ENCODE assay signal across 8 cellular contexts in genomic region chr2:85318222-85319182, GRCh38. TPM values are rescaled to one million over a fixed set of nuclear protein-coding genes. Genes with fewer than 3 reads are reported as not detected.
DNase-seq lines count a peak whose midpoint lies in the region; ATAC-seq and TF ChIP-seq lines count a peak whose summit lies in the region.

No MANE protein-coding gene starts in this region.

- no peaks in the 10 kb centered on the region for H3K9me3 Mint-ChIP-seq in activated T-helper 2 cell treated with anti-CD3 and anti-CD28 coated beads, Interferon-gamma antibody, Interleukin-2, Interleukin-4, amounts not matched to agents 10 μg/mL and 5 μg/mL and 100 μg/mL, durations not matched to agents 14 hours and 24 hours and 36 hours
- H3K9me3 Mint-ChIP-seq in mesothelial cell of epicardium (no peaks in the 10 kb centered on the region), endothelial cell (ENCODE audit: unreplicated experiment) (no peaks in the 10 kb centered on the region)

- intact Hi-C loops in activated T-helper 2 cell treated with anti-CD3 and anti-CD28 coated beads, Interferon-gamma antibody, Interleukin-2, Interleukin-4, amounts not matched to agents 10 μg/mL and 5 μg/mL and 100 μg/mL, durations not matched to agents 14 hours and 24 hours and 36 hours (cut with micrococcal nuclease), result no loop called here

- H3K4me3 Mint-ChIP-seq in activated T-helper 2 cell treated with anti-CD3 and anti-CD28 coated beads, Interferon-gamma antibody, Interleukin-2, Interleukin-4, amounts not matched to agents 10 μg/mL and 5 μg/mL and 100 μg/mL, durations not matched to agents 14 hours and 24 hours and 36 hours (ENCODE audit: low read depth), result no peak overlapping the region
- H3K4me3 Mint-ChIP-seq in mesothelial cell of epicardium (no peak overlapping the region), endothelial cell (ENCODE audit: unreplicated experiment) (no peak overlapping the region)

- peak overlapping the region; percentile 65 for H3K27ac Mint-ChIP-seq in activated T-helper 2 cell treated with anti-CD3 and anti-CD28 coated beads, Interferon-gamma antibody, Interleukin-2, Interleukin-4, amounts not matched to agents 10 μg/mL and 5 μg/mL and 100 μg/mL, durations not matched to agents 14 hours and 24 hours and 36 hours
- H3K27ac Mint-ChIP-seq in mesothelial cell of epicardium (peak overlapping the region; percentile 91), endothelial cell (ENCODE audit: unreplicated experiment) (no peak overlapping the region)

- H3K27me3 Mint-ChIP-seq in activated T-helper 2 cell treated with anti-CD3 and anti-CD28 coated beads, Interferon-gamma antibody, Interleukin-2, Interleukin-4, amounts not matched to agents 10 μg/mL and 5 μg/mL and 100 μg/mL, durations not matched to agents 14 hours and 24 hours and 36 hours (ENCODE audit: low read depth), result no peaks in the 10 kb centered on the region
- H3K27me3 Mint-ChIP-seq in mesothelial cell of epicardium (ENCODE audit: low read depth) (no peaks in the 10 kb centered on the region), endothelial cell (ENCODE audit: unreplicated experiment) (peaks cover 15% of the 10 kb centered on the region)

- H3K36me3 Mint-ChIP-seq in activated T-helper 2 cell treated with anti-CD3 and anti-CD28 coated beads, Interferon-gamma antibody, Interleukin-2, Interleukin-4, amounts not matched to agents 10 μg/mL and 5 μg/mL and 100 μg/mL, durations not matched to agents 14 hours and 24 hours and 36 hours (ENCODE audit: low read depth), result peaks cover 81% of the 10 kb centered on the region
- peaks cover 46% of the 10 kb centered on the region for H3K36me3 Mint-ChIP-seq in mesothelial cell of epicardium
- peaks cover 53% of the 10 kb centered on the region for H3K36me3 Mint-ChIP-seq in endothelial cell (ENCODE audit: low read depth, unreplicated experiment)

- peaks cover 44% of the 10 kb centered on the region for H3K4me1 Mint-ChIP-seq in activated T-helper 2 cell treated with anti-CD3 and anti-CD28 coated beads, Interferon-gamma antibody, Interleukin-2, Interleukin-4, amounts not matched to agents 10 μg/mL and 5 μg/mL and 100 μg/mL, durations not matched to agents 14 hours and 24 hours and 36 hours (ENCODE audit: low read depth)
- H3K4me1 Mint-ChIP-seq in mesothelial cell of epicardium, result peaks cover 6% of the 10 kb centered on the region
- H3K4me1 Mint-ChIP-seq in endothelial cell (ENCODE audit: unreplicated experiment), result peaks cover 22% of the 10 kb centered on the region

- TF ChIP-seq CTCF in mesothelial cell of epicardium (IDR thresholded peaks at IDR 0.05; ENCODE audit: unreplicated experiment), result no peak
- TF ChIP-seq CTCF in endothelial cell (IDR thresholded peaks at IDR 0.05; ENCODE audit: unreplicated experiment), result no peak

- ATAC-seq in HG02642 (IDR thresholded peaks at IDR 0.05; ENCODE audit: poor library complexity, unreplicated experiment), result peak; percentile 66

- DNase-seq in CD1c-positive myeloid dendritic cell (ENCODE audit: extremely low spot score) (peak; percentile 89), mesothelial cell of epicardium (ENCODE audit: low spot score in 2 of 2, unreplicated experiment in 2 of 2) (no peak), endothelial cell (ENCODE audit: low spot score) (no peak), anterior cingulate cortex (lab: John Stamatoyannopoulos, UW) (no peak), germinal center (ENCODE audit: low spot score) (no peak)
- no peak for DNase-seq in activated T-helper 2 cell treated with anti-CD3 and anti-CD28 coated beads, Interferon-gamma antibody, Interleukin-2, Interleukin-4, amounts not matched to agents 10 μg/mL and 5 μg/mL and 100 μg/mL, durations not matched to agents 14 hours and 24 hours and 36 hours (ENCODE audit: low spot score)
- DNase-seq in NK-92 treated with Interleukin-12 subunit alpha and Interleukin-12 subunit beta, amount 100 ng/mL, for 24 hours (lab: John Stamatoyannopoulos, UW), result no peak

RNA-seq across cellular contexts. Expression of gene TGOLN2, which starts 9.3 kb away (rescaled TPM):
- 94.0 and 96.5 TPM in 2 replicates for total RNA-seq in activated T-helper 2 cell treated with anti-CD3 and anti-CD28 coated beads, Interferon-gamma antibody, Interleukin-2, Interleukin-4, amounts not matched to agents 10 μg/mL and 5 μg/mL and 100 μg/mL, durations not matched to agents 14 hours and 24 hours and 36 hours
- total RNA-seq in mesothelial cell of epicardium, result 59.0 to 62.5 TPM (median 59.2 TPM) in 3 replicates
- total RNA-seq in endothelial cell (ENCODE audit: unreplicated experiment), result 83.1 TPM

RNA-seq across cellular contexts. Expression of gene RETSAT, which starts 35.8 kb away (rescaled TPM):
- total RNA-seq in activated T-helper 2 cell treated with anti-CD3 and anti-CD28 coated beads, Interferon-gamma antibody, Interleukin-2, Interleukin-4, amounts not matched to agents 10 μg/mL and 5 μg/mL and 100 μg/mL, durations not matched to agents 14 hours and 24 hours and 36 hours, result 26.3 and 29.6 TPM in 2 replicates
- total RNA-seq in mesothelial cell of epicardium (21.5 to 27.4 TPM (median 23.4 TPM) in 3 replicates), endothelial cell (ENCODE audit: unreplicated experiment) (37.0 TPM)

RNA-seq across cellular contexts. Expression of gene ELMOD3, which starts 36.1 kb away (rescaled TPM):
- total RNA-seq in activated T-helper 2 cell treated with anti-CD3 and anti-CD28 coated beads, Interferon-gamma antibody, Interleukin-2, Interleukin-4, amounts not matched to agents 10 μg/mL and 5 μg/mL and 100 μg/mL, durations not matched to agents 14 hours and 24 hours and 36 hours, result 17.0 and 18.9 TPM in 2 replicates
- total RNA-seq in mesothelial cell of epicardium, result 23.2 to 25.2 TPM (median 24.5 TPM) in 3 replicates
- 15.9 TPM for total RNA-seq in endothelial cell (ENCODE audit: unreplicated experiment)
